24 cellular contexts compared by ENCODE assay signal in the genomic region with DNA sequence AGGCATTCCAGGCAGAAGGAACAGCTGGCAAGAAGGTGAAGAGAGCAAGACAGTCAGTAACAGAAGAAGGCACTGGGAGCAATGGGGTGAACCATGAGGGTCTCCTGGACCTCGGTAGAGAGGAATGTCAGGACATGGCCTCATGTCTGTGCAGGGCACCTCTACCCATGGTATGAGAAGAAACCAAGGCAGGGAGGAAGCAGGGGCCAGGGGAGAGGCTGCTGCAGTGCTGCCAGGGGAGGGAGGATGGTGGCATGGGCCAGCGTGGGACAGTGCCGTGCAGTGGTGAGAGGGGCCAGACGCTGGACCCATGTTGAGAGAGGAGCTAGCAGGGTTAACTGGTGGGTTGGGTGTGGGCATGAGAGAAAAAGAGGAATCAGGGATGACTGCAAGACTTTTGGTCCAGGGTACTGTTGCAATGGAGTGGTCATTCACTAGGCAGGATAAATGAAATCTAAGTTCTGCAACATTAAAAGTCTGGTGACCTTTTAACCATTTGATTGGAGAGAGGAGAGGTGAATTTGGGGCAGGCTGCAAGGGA.
"Had no signal": no experiment of that assay in that cellular context is flagged by ENCODE, and none has a peak within 500 bp of the region (broad histone marks: within the 10 kb centered on the region; RNA-seq: fewer than 3 reads in every experiment).

No MANE protein-coding gene starts in this region.

- H3K9me3 ChIP-seq: esophagus squamous epithelium, psoas muscle, sigmoid colon, thoracic aorta, transverse colon, vagina had no signal

- H3K9me3 Mint-ChIP-seq: effector memory CD8-positive, alpha-beta T cell; natural killer cell treated with Interleukin-12 subunit alpha and Interleukin-12 subunit beta and Interleukin-15 and Interleukin-18, amount 100 ng/mL, for 72 hours had no signal

- DNase-seq: effector memory CD8-positive, alpha-beta T cell; esophagus squamous epithelium; foreskin fibroblast; glutamatergic neuron; left ventricle myocardium inferior; mesenchymal stem cell; midbrain; psoas muscle; retina; sigmoid colon; stimulated activated CD4-positive, alpha-beta T cell treated with anti-CD3 and anti-CD28 coated beads, Interleukin-2, amount 100 ng/mL, for 24 hours; stimulated activated CD4-positive, alpha-beta T cell treated with anti-CD3 and anti-CD28 coated beads, Interleukin-4, amount 100 ng/mL, for 4 hours; stimulated activated naive CD4-positive, alpha-beta T cell; stomach; substantia nigra; transverse colon had no signal

- H3K4me1 ChIP-seq: esophagus squamous epithelium, gastroesophageal sphincter, left ventricle myocardium inferior, psoas muscle, sigmoid colon, stomach, transverse colon, vagina had no signal

- H3K4me3 ChIP-seq: esophagus squamous epithelium, gastroesophageal sphincter, left ventricle myocardium inferior, lung, psoas muscle, sigmoid colon, skin epidermis, stomach, thoracic aorta, transverse colon, vagina had no signal

- H3K4me3 Mint-ChIP-seq: dendritic cell treated with granulocyte-macrophage colony-stimulating factor and Interleukin-4, amounts not matched to agents 40 ng/mL and 50 ng/mL, for 4 days; effector memory CD8-positive, alpha-beta T cell; natural killer cell treated with Interleukin-12 subunit alpha and Interleukin-12 subunit beta and Interleukin-15 and Interleukin-18, amount 100 ng/mL, for 72 hours had no signal

- H3K36me3 Mint-ChIP-seq: natural killer cell treated with Interleukin-12 subunit alpha and Interleukin-12 subunit beta and Interleukin-15 and Interleukin-18, amount 100 ng/mL, for 72 hours had no signal

- H3K27ac ChIP-seq: epithelial cell of prostate, esophagus squamous epithelium, gastroesophageal sphincter, left ventricle myocardium inferior, psoas muscle, sigmoid colon, skin epidermis, stomach, thoracic aorta, transverse colon, vagina had no signal

- ATAC-seq: effector memory CD8-positive, alpha-beta T cell; gastroesophageal sphincter; psoas muscle had no signal

- H3K27me3 ChIP-seq: vagina had no signal

- H3K36me3 ChIP-seq: esophagus squamous epithelium, gastroesophageal sphincter, left ventricle myocardium inferior, sigmoid colon, stomach, thoracic aorta, transverse colon, vagina had no signal

- H3K27ac Mint-ChIP-seq: dendritic cell treated with granulocyte-macrophage colony-stimulating factor and Interleukin-4, amounts not matched to agents 40 ng/mL and 50 ng/mL, for 4 days; effector memory CD8-positive, alpha-beta T cell; natural killer cell treated with Interleukin-12 subunit alpha and Interleukin-12 subunit beta and Interleukin-15 and Interleukin-18, amount 100 ng/mL, for 72 hours had no signal
